In genomic region chr5:10563132-10563939, GRCh38 we compare ENCODE assay signal across 1 cellular context.
A peak's percentile ranks its signal among the peaks of the same experiment; 100 is the strongest.
TF ChIP-seq lines count a peak whose summit lies in the region.

No MANE protein-coding gene starts in this region.

TF ChIP-seq in HEK293, 187 proteins besides CTCF, POLR2A, EP300 and RAD21 (continued from another document and continues in another):
- TF ChIP-seq, protein P1, sequence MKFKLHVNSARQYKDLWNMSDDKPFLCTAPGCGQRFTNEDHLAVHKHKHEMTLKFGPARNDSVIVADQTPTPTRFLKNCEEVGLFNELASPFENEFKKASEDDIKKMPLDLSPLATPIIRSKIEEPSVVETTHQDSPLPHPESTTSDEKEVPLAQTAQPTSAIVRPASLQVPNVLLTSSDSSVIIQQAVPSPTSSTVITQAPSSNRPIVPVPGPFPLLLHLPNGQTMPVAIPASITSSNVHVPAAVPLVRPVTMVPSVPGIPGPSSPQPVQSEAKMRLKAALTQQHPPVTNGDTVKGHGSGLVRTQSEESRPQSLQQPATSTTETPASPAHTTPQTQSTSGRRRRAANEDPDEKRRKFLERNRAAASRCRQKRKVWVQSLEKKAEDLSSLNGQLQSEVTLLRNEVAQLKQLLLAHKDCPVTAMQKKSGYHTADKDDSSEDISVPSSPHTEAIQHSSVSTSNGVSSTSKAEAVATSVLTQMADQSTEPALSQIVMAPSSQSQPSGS (tag by site-specific recombination; IDR thresholded peaks at IDR 0.05; ENCODE audit: low read depth), result no peak
- peak; percentile 69 for TF ChIP-seq GLIS1 (tag by site-specific recombination; IDR thresholded peaks at IDR 0.05)
- TF ChIP-seq PRDM6 (tag by site-specific recombination; IDR thresholded peaks at IDR 0.05), result no peak
- no peak for TF ChIP-seq ZNF366 (tag by site-specific recombination; conservative IDR thresholded peaks at IDR 0.05)
- TF ChIP-seq, protein P2, sequence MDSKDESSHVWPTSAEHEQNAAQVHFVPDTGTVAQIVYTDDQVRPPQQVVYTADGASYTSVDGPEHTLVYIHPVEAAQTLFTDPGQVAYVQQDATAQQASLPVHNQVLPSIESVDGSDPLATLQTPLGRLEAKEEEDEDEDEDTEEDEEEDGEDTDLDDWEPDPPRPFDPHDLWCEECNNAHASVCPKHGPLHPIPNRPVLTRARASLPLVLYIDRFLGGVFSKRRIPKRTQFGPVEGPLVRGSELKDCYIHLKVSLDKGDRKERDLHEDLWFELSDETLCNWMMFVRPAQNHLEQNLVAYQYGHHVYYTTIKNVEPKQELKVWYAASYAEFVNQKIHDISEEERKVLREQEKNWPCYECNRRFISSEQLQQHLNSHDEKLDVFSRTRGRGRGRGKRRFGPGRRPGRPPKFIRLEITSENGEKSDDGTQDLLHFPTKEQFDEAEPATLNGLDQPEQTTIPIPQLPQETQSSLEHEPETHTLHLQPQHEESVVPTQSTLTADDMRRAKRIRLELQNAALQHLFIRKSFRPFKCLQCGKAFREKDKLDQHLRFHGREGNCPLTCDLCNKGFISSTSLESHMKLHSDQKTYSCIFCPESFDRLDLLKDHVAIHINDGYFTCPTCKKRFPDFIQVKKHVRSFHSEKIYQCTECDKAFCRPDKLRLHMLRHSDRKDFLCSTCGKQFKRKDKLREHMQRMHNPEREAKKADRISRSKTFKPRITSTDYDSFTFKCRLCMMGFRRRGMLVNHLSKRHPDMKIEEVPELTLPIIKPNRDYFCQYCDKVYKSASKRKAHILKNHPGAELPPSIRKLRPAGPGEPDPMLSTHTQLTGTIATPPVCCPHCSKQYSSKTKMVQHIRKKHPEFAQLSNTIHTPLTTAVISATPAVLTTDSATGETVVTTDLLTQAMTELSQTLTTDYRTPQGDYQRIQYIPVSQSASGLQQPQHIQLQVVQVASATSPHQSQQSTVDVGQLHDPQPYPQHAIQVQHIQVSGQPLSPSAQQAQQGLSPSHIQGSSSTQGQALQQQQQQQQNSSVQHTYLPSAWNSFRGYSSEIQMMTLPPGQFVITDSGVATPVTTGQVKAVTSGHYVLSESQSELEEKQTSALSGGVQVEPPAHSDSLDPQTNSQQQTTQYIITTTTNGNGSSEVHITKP (tag by site-specific recombination; IDR thresholded peaks at IDR 0.05), result peak; percentile 97
- TF ChIP-seq ZNF768 (tag by site-specific recombination; IDR thresholded peaks at IDR 0.05), result no peak
- TF ChIP-seq ZNF223 (tag by site-specific recombination; IDR thresholded peaks at IDR 0.05), result no peak
- no peak; the same call in 1 of the 2 replicates for TF ChIP-seq ZFHX2 (tag by site-specific recombination; conservative IDR thresholded peaks at IDR 0.05)
- no peak for TF ChIP-seq ZNF701 (tag by site-specific recombination; IDR thresholded peaks at IDR 0.05)
- 0 out of 2 replicates have a peak, but pooled peaks have one; percentile 25 for TF ChIP-seq ZNF398 (tag by site-specific recombination; IDR thresholded peaks at IDR 0.05)
- TF ChIP-seq ZNF621 (tag by site-specific recombination; IDR thresholded peaks at IDR 0.05), result no peak
- TF ChIP-seq ZBTB8A (tag by site-specific recombination; IDR thresholded peaks at IDR 0.05), result peak; percentile 80
- TF ChIP-seq ZNF518A (tag by site-specific recombination; conservative IDR thresholded peaks at IDR 0.05; ENCODE audit: low read depth), result no peak
- no peak for TF ChIP-seq ZNF302 (tag by site-specific recombination; IDR thresholded peaks at IDR 0.05; ENCODE audit: low read depth)
- TF ChIP-seq ZNF169 (tag by site-specific recombination; IDR thresholded peaks at IDR 0.05), result no peak
- no peak for TF ChIP-seq REPIN1 (tag by site-specific recombination; IDR thresholded peaks at IDR 0.05; ENCODE audit: low read depth)
- TF ChIP-seq ZNF776 (tag by site-specific recombination; IDR thresholded peaks at IDR 0.05; ENCODE audit: borderline replicate concordance), result no peak
- TF ChIP-seq TSHZ1 (tag by site-specific recombination; IDR thresholded peaks at IDR 0.05; ENCODE audit: borderline replicate concordance), result no peak
- no peak for TF ChIP-seq ZNF623 (tag by site-specific recombination; IDR thresholded peaks at IDR 0.05)
- TF ChIP-seq ZSCAN23 (tag by site-specific recombination; IDR thresholded peaks at IDR 0.05), result no peak
- no peak for TF ChIP-seq MYNN (tag by site-specific recombination; IDR thresholded peaks at IDR 0.05; ENCODE audit: borderline replicate concordance)
- no peak for TF ChIP-seq ZNF175 (tag by site-specific recombination; IDR thresholded peaks at IDR 0.05)
- TF ChIP-seq KLF10 (tag by site-specific recombination; IDR thresholded peaks at IDR 0.05), result no peak
- no peak for TF ChIP-seq OSR2 (tag by site-specific recombination; IDR thresholded peaks at IDR 0.05)
- TF ChIP-seq ZNF629 (tag by site-specific recombination; IDR thresholded peaks at IDR 0.05), result no peak
- no peak for TF ChIP-seq ZNF174 (tag by site-specific recombination; IDR thresholded peaks at IDR 0.05)
- TF ChIP-seq GLI4 (tag by site-specific recombination; IDR thresholded peaks at IDR 0.05), result no peak
- no peak for TF ChIP-seq ZFP37 (tag by site-specific recombination; IDR thresholded peaks at IDR 0.05)
- 0 out of 2 replicates have a peak, but pooled peaks have one; percentile 17 for TF ChIP-seq ZNF341 (tag by site-specific recombination; IDR thresholded peaks at IDR 0.05; ENCODE audit: low read depth)
- no peak for TF ChIP-seq ZNF114 (tag by site-specific recombination; IDR thresholded peaks at IDR 0.05)
- TF ChIP-seq ZNF292 (tag by site-specific recombination; IDR thresholded peaks at IDR 0.05; ENCODE audit: borderline replicate concordance, low read depth), result no peak
- TF ChIP-seq, protein P3, sequence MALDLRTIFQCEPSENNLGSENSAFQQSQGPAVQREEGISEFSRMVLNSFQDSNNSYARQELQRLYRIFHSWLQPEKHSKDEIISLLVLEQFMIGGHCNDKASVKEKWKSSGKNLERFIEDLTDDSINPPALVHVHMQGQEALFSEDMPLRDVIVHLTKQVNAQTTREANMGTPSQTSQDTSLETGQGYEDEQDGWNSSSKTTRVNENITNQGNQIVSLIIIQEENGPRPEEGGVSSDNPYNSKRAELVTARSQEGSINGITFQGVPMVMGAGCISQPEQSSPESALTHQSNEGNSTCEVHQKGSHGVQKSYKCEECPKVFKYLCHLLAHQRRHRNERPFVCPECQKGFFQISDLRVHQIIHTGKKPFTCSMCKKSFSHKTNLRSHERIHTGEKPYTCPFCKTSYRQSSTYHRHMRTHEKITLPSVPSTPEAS (tag by site-specific recombination; IDR thresholded peaks at IDR 0.05), result no peak
- TF ChIP-seq KLF16 (tag by site-specific recombination; IDR thresholded peaks at IDR 0.05), result no peak
- TF ChIP-seq ZNF10 (tag by site-specific recombination; IDR thresholded peaks at IDR 0.05), result no peak
- TF ChIP-seq ZNF514 (tag by site-specific recombination; IDR thresholded peaks at IDR 0.05), result no peak
- no peak for TF ChIP-seq HOXC10 (CRISPR knock-in tag; IDR thresholded peaks at IDR 0.05)
- TF ChIP-seq, protein P4, sequence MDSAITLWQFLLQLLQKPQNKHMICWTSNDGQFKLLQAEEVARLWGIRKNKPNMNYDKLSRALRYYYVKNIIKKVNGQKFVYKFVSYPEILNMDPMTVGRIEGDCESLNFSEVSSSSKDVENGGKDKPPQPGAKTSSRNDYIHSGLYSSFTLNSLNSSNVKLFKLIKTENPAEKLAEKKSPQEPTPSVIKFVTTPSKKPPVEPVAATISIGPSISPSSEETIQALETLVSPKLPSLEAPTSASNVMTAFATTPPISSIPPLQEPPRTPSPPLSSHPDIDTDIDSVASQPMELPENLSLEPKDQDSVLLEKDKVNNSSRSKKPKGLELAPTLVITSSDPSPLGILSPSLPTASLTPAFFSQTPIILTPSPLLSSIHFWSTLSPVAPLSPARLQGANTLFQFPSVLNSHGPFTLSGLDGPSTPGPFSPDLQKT (IDR thresholded peaks at IDR 0.05; ENCODE audit: borderline replicate concordance, low read depth, low read length), result no peak
- TF ChIP-seq KLF7 (tag by site-specific recombination; IDR thresholded peaks at IDR 0.05; ENCODE audit: borderline replicate concordance), result no peak
- 0 out of 2 replicates have a peak, but pooled peaks have one; percentile 40 for TF ChIP-seq ZNF692 (tag by site-specific recombination; IDR thresholded peaks at IDR 0.05)
- no peak for TF ChIP-seq ZNF146 (tag by site-specific recombination; IDR thresholded peaks at IDR 0.05)
